ENCODE assay signal across 8 cellular contexts in the genomic region with DNA sequence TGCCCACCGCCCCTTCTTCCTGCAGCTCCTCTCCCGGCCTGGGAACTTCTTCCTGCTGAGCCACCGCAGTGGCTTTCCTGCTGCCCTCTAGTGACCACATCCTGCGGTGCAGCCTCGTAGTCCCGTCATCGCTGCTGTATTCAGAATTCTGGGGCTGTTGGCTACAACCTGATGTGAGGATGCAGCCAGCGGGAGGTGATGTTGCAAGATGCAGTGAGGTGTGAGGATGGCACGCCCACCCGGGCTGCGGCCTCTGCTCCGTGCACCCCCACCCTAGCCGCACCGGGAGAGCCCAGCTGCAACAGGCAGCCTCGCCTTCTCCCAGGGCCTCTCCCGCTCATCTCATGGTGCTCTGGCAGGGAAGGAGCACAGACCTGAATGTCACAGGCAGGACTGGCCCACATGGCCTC. TPM values are rescaled to one million over a fixed set of nuclear protein-coding genes. Genes with fewer than 3 reads are reported as not detected.
A peak's percentile ranks its signal among the peaks of the same experiment; 100 is the strongest.
DNase-seq lines count a peak whose midpoint lies in the region; ATAC-seq, FAIRE-seq and TF ChIP-seq lines count a peak whose summit lies in the region.

No MANE protein-coding gene starts in this region.

- intact Hi-C loops in OCI-LY7 (cut with micrococcal nuclease; ENCODE audit: unreplicated experiment): loop anchor here (1.0 kb wide), 1 partner anchor 284 kb away; no protein-coding TSS in a partner anchor

- no peaks in the 10 kb centered on the region for H4K20me1 ChIP-seq in OCI-LY7 (ENCODE audit: insufficient read depth, low read length)
- no peaks in the 10 kb centered on the region for H4K20me1 ChIP-seq in fibroblast of lung (ENCODE audit: control insufficient read depth, extremely low read depth, insufficient read depth, low read length)

- H3K9me2 ChIP-seq in OCI-LY7 (ENCODE audit: insufficient read depth, low read length): no peaks in the 10 kb centered on the region

- H2AFZ ChIP-seq in OCI-LY7 (ENCODE audit: low read length) (peak overlapping the region; percentile 56; the same call in 1 of the 2 replicates), fibroblast of lung (ENCODE audit: low read length) (no peak overlapping the region)

- H3K9me3 Mint-ChIP-seq in activated T-cell treated with anti-CD3 and anti-CD28 coated beads, Interleukin-2, amount 50 U/mL, for 4 hours: no peaks in the 10 kb centered on the region
- H3K9me3 Mint-ChIP-seq in natural killer cell treated with Interleukin-12 subunit alpha and Interleukin-12 subunit beta and Interleukin-15 and Interleukin-18, amount 100 ng/mL, for 72 hours: no peaks in the 10 kb centered on the region

- H3K9me3 ChIP-seq in OCI-LY7 (ENCODE audit: low read length): no peaks in the 10 kb centered on the region
- no peaks in the 10 kb centered on the region for H3K9me3 ChIP-seq in fibroblast of lung (ENCODE audit: control insufficient read depth, insufficient read depth, low read depth, low read length)

- H3K27me3 Mint-ChIP-seq in activated T-cell treated with anti-CD3 and anti-CD28 coated beads, Interleukin-2, amount 50 U/mL, for 4 hours (ENCODE audit: low read depth): peaks cover 13% of the 10 kb centered on the region
- peaks cover 6 to 23% of the 10 kb centered on the region in 2 donors for H3K27me3 Mint-ChIP-seq in natural killer cell treated with Interleukin-12 subunit alpha and Interleukin-12 subunit beta and Interleukin-15 and Interleukin-18, amount 100 ng/mL, for 72 hours

- H3K36me3 Mint-ChIP-seq in activated T-cell treated with anti-CD3 and anti-CD28 coated beads, Interleukin-2, amount 50 U/mL, for 4 hours (ENCODE audit: insufficient read depth): no peaks in the 10 kb centered on the region
- no peaks in the 10 kb centered on the region for H3K36me3 Mint-ChIP-seq in natural killer cell treated with Interleukin-12 subunit alpha and Interleukin-12 subunit beta and Interleukin-15 and Interleukin-18, amount 100 ng/mL, for 72 hours

- CTCF ChIA-PET in OCI-LY7 (lab: Charles Lee; ENCODE audit: unreplicated experiment): interaction anchor here (0.8 to 2.0 kb wide), 2 partner anchors 9 to 116 kb away, joined by 3 to 6 read pairs; no protein-coding TSS in a partner anchor

- H3K4me1 ChIP-seq in OCI-LY7 (ENCODE audit: insufficient read depth, low read length, poor library complexity, severe bottlenecking): peaks cover 5% of the 10 kb centered on the region
- H3K4me1 ChIP-seq in fibroblast of lung (ENCODE audit: control insufficient read depth, extremely low read depth, insufficient read depth, low read length): no peaks in the 10 kb centered on the region

- no peaks in the 10 kb centered on the region for H3K27me3 ChIP-seq in fibroblast of lung (ENCODE audit: control insufficient read depth, insufficient read depth, low read length)

- peak; percentile 18 for DNase-seq in GM04504 (ENCODE audit: low read depth)
- DNase-seq in HTR-8/SVneo (ENCODE audit: insufficient read length, low spot score): peak; percentile 72
- peak; percentile 66 for DNase-seq in OCI-LY7 (ENCODE audit: low spot score)
- DNase-seq in activated T-cell treated with anti-CD3 and anti-CD28 coated beads, Interleukin-2, amount 50 U/mL, for 4 hours: peak; percentile 51
- DNase-seq in fibroblast of lung (ENCODE audit: low read depth in 2 of 2): peak; percentile 44 to 61
- DNase-seq in natural killer cell treated with Interleukin-12 subunit alpha and Interleukin-12 subunit beta and Interleukin-15 and Interleukin-18, amount 100 ng/mL, for 72 hours (ENCODE audit: low spot score): no peak
- peak; percentile 36 for DNase-seq in stromal cell of bone marrow (ENCODE audit: low read depth)
- no peak for DNase-seq in OCI-M2 (lab: John Stamatoyannopoulos, UW; ENCODE audit: unreplicated experiment)

- H3K4me2 ChIP-seq in OCI-LY7 (ENCODE audit: low read length): peak overlapping the region; percentile 14; the same call in 1 of the 2 replicates
- H3K4me2 ChIP-seq in fibroblast of lung (ENCODE audit: extremely low read depth, insufficient read depth, low read length): no peak overlapping the region

- BruUV-seq in OCI-LY7 (replicated peaks; lab: Mats Ljungman, UMichigan): no TSS peak

- H3K4me3 Mint-ChIP-seq in activated T-cell treated with anti-CD3 and anti-CD28 coated beads, Interleukin-2, amount 50 U/mL, for 4 hours: no peak overlapping the region
- no peak overlapping the region for H3K4me3 Mint-ChIP-seq in natural killer cell treated with Interleukin-12 subunit alpha and Interleukin-12 subunit beta and Interleukin-15 and Interleukin-18, amount 100 ng/mL, for 72 hours

- no peaks in the 10 kb centered on the region for H3K79me2 ChIP-seq in OCI-LY7 (ENCODE audit: insufficient read depth, low read depth, low read length)
- H3K79me2 ChIP-seq in fibroblast of lung (ENCODE audit: control insufficient read depth, insufficient read depth, low read length): no peaks in the 10 kb centered on the region

- TF ChIP-seq CTCF in OCI-LY7 (conservative IDR thresholded peaks at IDR 0.05; ENCODE audit: low read length): peak; percentile 92
- peak; percentile 89 to 97 for TF ChIP-seq CTCF in fibroblast of lung (conservative IDR thresholded peaks at IDR 0.05 in 1 of 2, IDR thresholded peaks at IDR 0.05 in 1 of 2; ENCODE audit: low read depth in 1 of 2, low read length in 2 of 2)

- H3K27ac ChIP-seq in OCI-LY7 (ENCODE audit: low read depth, low read length, poor library complexity, severe bottlenecking) (no peak overlapping the region), fibroblast of lung (ENCODE audit: insufficient read depth, low read length) (no peak overlapping the region)

- POLR2A ChIA-PET in OCI-LY7 (lab: Charles Lee): no interaction called here

- peaks cover 5% of the 10 kb centered on the region for H3K4me1 Mint-ChIP-seq in activated T-cell treated with anti-CD3 and anti-CD28 coated beads, Interleukin-2, amount 50 U/mL, for 4 hours (ENCODE audit: low read depth)
- H3K4me1 Mint-ChIP-seq in natural killer cell treated with Interleukin-12 subunit alpha and Interleukin-12 subunit beta and Interleukin-15 and Interleukin-18, amount 100 ng/mL, for 72 hours (ENCODE audit: low read depth in 2 of 2): peaks cover 0 to 14% of the 10 kb centered on the region in 2 donors

- no peaks in the 10 kb centered on the region for H3K36me3 ChIP-seq in OCI-LY7 (ENCODE audit: insufficient read depth, low read length)
- no peaks in the 10 kb centered on the region for H3K36me3 ChIP-seq in fibroblast of lung (ENCODE audit: control insufficient read depth, insufficient read depth, low read length)

- H3K9ac ChIP-seq in fibroblast of lung (ENCODE audit: insufficient read depth, low read length): no peak overlapping the region

- H3K4me3 ChIP-seq in OCI-LY7 (ENCODE audit: low read depth, low read length, poor library complexity, severe bottlenecking) (no peak overlapping the region), fibroblast of lung (replicated peaks in 1 of 4; ENCODE audit: control extremely low read depth in 1 of 4, insufficient read depth in 1 of 4, low read depth in 3 of 4, low read length in 4 of 4) (no peak overlapping the region)

- H3K27ac Mint-ChIP-seq in natural killer cell treated with Interleukin-12 subunit alpha and Interleukin-12 subunit beta and Interleukin-15 and Interleukin-18, amount 100 ng/mL, for 72 hours: no peak overlapping the region

- ATAC-seq in activated T-cell treated with anti-CD3 and anti-CD28 coated beads, Interleukin-2, amount 50 U/mL, for 4 hours: peak; percentile 67 to 70
- ATAC-seq in natural killer cell treated with Interleukin-12 subunit alpha and Interleukin-12 subunit beta and Interleukin-15 and Interleukin-18, amount 100 ng/mL, for 72 hours: peak; percentile 35 to 64

- FAIRE-seq in HTR-8/SVneo (lab: Jason Lieb, UNC): peak; percentile 98

RNA-seq across cellular contexts. Expression of a gene that starts 10.1 kb away (rescaled TPM):
- total RNA-seq in OCI-LY7 (2014; rRNA removed; shearing (Covaris generic)): not detected in 2 replicates
- total RNA-seq in OCI-LY7 (2022) (not detected in 2 replicates), fibroblast of lung (under 0.01 and 0.26 TPM in 2 replicates)
- under 1 TPM in 2 of 3 donors, not detected in 1; 0.08 to 0.25 TPM for total RNA-seq in activated T-cell treated with anti-CD3 and anti-CD28 coated beads, Interleukin-2, amount 50 U/mL, for 4 hours
- 0.11 and 0.17 TPM in 2 replicates for polyA plus RNA-seq in fibroblast of lung
- 0.24 and 0.31 TPM in 2 replicates for polyA plus RNA-seq in fibroblast of lung (2012)
- not detected in 2 replicates for polyA minus RNA-seq in fibroblast of lung (ENCODE audit: low replicate concordance)
- not detected for total RNA-seq in natural killer cell treated with Interleukin-12 subunit alpha and Interleukin-12 subunit beta and Interleukin-15 and Interleukin-18, amount 100 ng/mL, for 72 hours

Comparison
In these comparisons a context has a peak if more than half of its experiments do, and no peak if none do; other contexts are left out.
1. DNase-seq: peak in GM04504 (single experiment), HTR-8/SVneo (single experiment), OCI-LY7 (single experiment), activated T-cell treated with anti-CD3 and anti-CD28 coated beads, Interleukin-2, amount 50 U/mL, for 4 hours (single experiment), fibroblast of lung (2 of 2) and stromal cell of bone marrow (single experiment); none in natural killer cell treated with Interleukin-12 subunit alpha and Interleukin-12 subunit beta and Interleukin-15 and Interleukin-18, amount 100 ng/mL, for 72 hours (single experiment) and OCI-M2 (single experiment).